In the genomic region with DNA sequence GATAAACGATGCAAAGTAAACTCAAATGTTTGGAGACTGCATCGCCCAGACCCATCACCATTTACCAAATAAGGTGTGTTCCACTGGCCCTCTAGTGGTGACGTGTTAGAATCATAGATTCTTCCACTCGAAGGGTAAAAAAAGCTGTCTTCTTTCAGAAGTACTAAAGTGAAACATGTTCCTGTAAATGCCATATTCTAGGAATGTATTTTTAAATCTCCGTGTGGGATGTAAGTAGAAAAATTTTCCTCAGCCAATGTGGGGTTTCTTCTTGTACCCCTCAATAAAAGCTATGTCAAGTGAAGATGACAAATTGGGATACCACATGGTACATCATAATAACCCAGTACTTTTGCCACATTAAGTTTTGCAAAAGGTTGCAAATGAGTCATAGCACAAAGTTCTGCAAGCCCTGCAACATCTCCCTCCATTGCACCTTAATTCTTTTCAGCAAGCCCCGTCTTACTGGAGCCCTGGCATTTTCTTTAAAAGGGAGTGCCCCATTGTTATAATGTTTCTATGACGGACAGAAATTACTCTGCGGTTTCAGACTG, we compare ENCODE assay signal across 8 cellular contexts.
DNase-seq lines count a peak whose midpoint lies in the region; ATAC-seq and TF ChIP-seq lines count a peak whose summit lies in the region.

No MANE protein-coding gene starts in this region.

- POLR2A ChIA-PET in PC-9 (lab: Charles Lee; ENCODE audit: unreplicated experiment) = interaction anchor here (0.6 kb wide), 1 partner anchor 1881 kb away, joined by 3 read pairs; no protein-coding TSS in a partner anchor

- no peaks in the 10 kb centered on the region for H3K79me2 ChIP-seq in PC-9 (ENCODE audit: low read depth)

- H3K4me2 ChIP-seq in PC-9 = peak overlapping the region; percentile 22; the same call in 1 of the 2 replicates
- no peak overlapping the region for H3K4me2 ChIP-seq in neuronal stem cell (ENCODE audit: insufficient read depth, low read length, poor library complexity, severe bottlenecking)

- no peak overlapping the region for H2BK5ac ChIP-seq in neuronal stem cell (ENCODE audit: low read length)

- WGBS in neuronal stem cell (ENCODE audit: extremely low coverage in 2 of 2, insufficient read length in 2 of 2, insufficient replicate concordance in 1 of 2), 2 donors = no CpG with 5 or more reads among the region's 8 CpGs

- no peak overlapping the region for H2AFZ ChIP-seq in PC-9
- H2AFZ ChIP-seq in neuronal stem cell (ENCODE audit: low read length) = no peak overlapping the region

- H3K14ac ChIP-seq in neuronal stem cell (ENCODE audit: low read length) = no peak overlapping the region

- H4K20me1 ChIP-seq in PC-9 (ENCODE audit: insufficient read depth) = no peaks in the 10 kb centered on the region

- no peak overlapping the region for H3K4ac ChIP-seq in neuronal stem cell (ENCODE audit: low read length)

- ATAC-seq in GM19467 (IDR thresholded peaks at IDR 0.05; ENCODE audit: unreplicated experiment) = peak; percentile 83
- peak; percentile 81 for ATAC-seq in HG03571 (IDR thresholded peaks at IDR 0.05; ENCODE audit: unreplicated experiment)

- no peaks in the 10 kb centered on the region for H3K4me1 ChIP-seq in PC-9 (replicated peaks; ENCODE audit: insufficient read depth)
- peaks cover 0 to 1% of the 10 kb centered on the region in 2 donors for H3K4me1 ChIP-seq in neuronal stem cell (ENCODE audit: control insufficient read depth in 2 of 2, insufficient read depth in 1 of 2, low read depth in 1 of 2, low read length in 2 of 2)

- H3K36me3 ChIP-seq in PC-9 (ENCODE audit: low read depth) (no peaks in the 10 kb centered on the region), neuronal stem cell (replicated peaks in 1 of 2; ENCODE audit: control insufficient read depth in 2 of 2, insufficient read depth in 2 of 2, low read length in 2 of 2) (no peaks in the 10 kb centered on the region)

- peak; percentile 26 to 29 for DNase-seq in SHP77 (lab: John Stamatoyannopoulos, UW)
- DNase-seq in SHP77 treated with DMSO at 0.1 percent for 48 hours (lab: John Stamatoyannopoulos, UW) = no peak
- no peak for DNase-seq in PC-9
- peak; percentile 4 to 24 for DNase-seq in erythroblast (lab: John Stamatoyannopoulos, UW)
- peak; percentile 23 for DNase-seq in neuronal stem cell (ENCODE audit: low spot score)
- DNase-seq in coronary artery (ENCODE audit: low spot score) = no peak

- no peak overlapping the region for H2BK15ac ChIP-seq in neuronal stem cell (ENCODE audit: low read length)

- H2BK12ac ChIP-seq in neuronal stem cell (ENCODE audit: low read length) = no peak overlapping the region

- H3K27ac ChIP-seq in PC-9 (no peak overlapping the region), neuronal stem cell (replicated peaks; ENCODE audit: low read length) (no peak overlapping the region), coronary artery (no peak overlapping the region)

- peak; percentile 84 for TF ChIP-seq CTCF in PC-9 (conservative IDR thresholded peaks at IDR 0.05)
- no peak for TF ChIP-seq CTCF in coronary artery (IDR thresholded peaks at IDR 0.05)

- no peak overlapping the region for H2BK120ac ChIP-seq in neuronal stem cell (ENCODE audit: low read depth, low read length)

- H3K4me3 ChIP-seq in PC-9 (no peak overlapping the region), neuronal stem cell (ENCODE audit: low read length in 2 of 2) (no peak overlapping the region), coronary artery (no peak overlapping the region)

- no peaks in the 10 kb centered on the region for H3K27me3 ChIP-seq in PC-9 (ENCODE audit: insufficient read depth, low read depth)
- no peaks in the 10 kb centered on the region for H3K27me3 ChIP-seq in neuronal stem cell (ENCODE audit: control insufficient read depth in 3 of 3, insufficient read depth in 3 of 3, low read depth in 1 of 3, low read length in 3 of 3)

- intact Hi-C loops in PC-9 (cut with micrococcal nuclease; ENCODE audit: unreplicated experiment) = loop anchor here (10.0 kb wide), 2 partner anchors 81 to 1309 kb away; no protein-coding TSS in a partner anchor

- no peak overlapping the region for H3K9ac ChIP-seq in neuronal stem cell (ENCODE audit: low read depth, low read length, poor library complexity)

- CTCF ChIA-PET in PC-9 (lab: Charles Lee) = interaction anchor here (0.5 to 0.7 kb wide), 2 partner anchors 115 to 318 kb away, joined by 3 read pairs; no protein-coding TSS in a partner anchor

- no peak overlapping the region for H2AK5ac ChIP-seq in neuronal stem cell (ENCODE audit: low read depth, low read length)

- H3F3A ChIP-seq in PC-9 (ENCODE audit: insufficient read depth, low read depth) = no peaks in the 10 kb centered on the region

- H3K9me3 ChIP-seq in PC-9 (ENCODE audit: insufficient read depth, low read depth) (no peaks in the 10 kb centered on the region; the same call in 1 of the 2 replicates), neuronal stem cell (replicated peaks in 1 of 2; ENCODE audit: control insufficient read depth in 2 of 2, insufficient read depth in 1 of 2, low read depth in 1 of 2, low read length in 2 of 2) (no peaks in the 10 kb centered on the region)

- H3K23ac ChIP-seq in neuronal stem cell (ENCODE audit: low read depth, low read length, poor library complexity) = no peak overlapping the region

- no peak for TF ChIP-seq POLR2A in erythroblast (IDR thresholded peaks at IDR 0.05; ENCODE audit: low read length)

- no peaks in the 10 kb centered on the region for H3K79me1 ChIP-seq in neuronal stem cell (ENCODE audit: low read depth, low read length)

- H3K18ac ChIP-seq in neuronal stem cell (ENCODE audit: low read length) = no peak overlapping the region

- H3K9me2 ChIP-seq in PC-9 (ENCODE audit: insufficient read depth) = no peaks in the 10 kb centered on the region

- no peak overlapping the region for H4K8ac ChIP-seq in neuronal stem cell (ENCODE audit: low read depth, low read length)

- H4K91ac ChIP-seq in neuronal stem cell (ENCODE audit: low read depth, low read length, poor library complexity) = no peak overlapping the region

- no TSS peak for BruUV-seq in PC-9 (replicated peaks; lab: Mats Ljungman, UMichigan)

Comparison
In these comparisons a context has a peak if more than half of its experiments do, and no peak if none do; other contexts are left out.
1. DNase-seq: peak in SHP77 (2 of 2), erythroblast (2 of 2) and neuronal stem cell (single experiment); none in SHP77 treated with DMSO at 0.1 percent for 48 hours (single experiment), PC-9 (0 of 2) and coronary artery (single experiment).